ENCODE assay signal across 8 cellular contexts in the genomic region with DNA sequence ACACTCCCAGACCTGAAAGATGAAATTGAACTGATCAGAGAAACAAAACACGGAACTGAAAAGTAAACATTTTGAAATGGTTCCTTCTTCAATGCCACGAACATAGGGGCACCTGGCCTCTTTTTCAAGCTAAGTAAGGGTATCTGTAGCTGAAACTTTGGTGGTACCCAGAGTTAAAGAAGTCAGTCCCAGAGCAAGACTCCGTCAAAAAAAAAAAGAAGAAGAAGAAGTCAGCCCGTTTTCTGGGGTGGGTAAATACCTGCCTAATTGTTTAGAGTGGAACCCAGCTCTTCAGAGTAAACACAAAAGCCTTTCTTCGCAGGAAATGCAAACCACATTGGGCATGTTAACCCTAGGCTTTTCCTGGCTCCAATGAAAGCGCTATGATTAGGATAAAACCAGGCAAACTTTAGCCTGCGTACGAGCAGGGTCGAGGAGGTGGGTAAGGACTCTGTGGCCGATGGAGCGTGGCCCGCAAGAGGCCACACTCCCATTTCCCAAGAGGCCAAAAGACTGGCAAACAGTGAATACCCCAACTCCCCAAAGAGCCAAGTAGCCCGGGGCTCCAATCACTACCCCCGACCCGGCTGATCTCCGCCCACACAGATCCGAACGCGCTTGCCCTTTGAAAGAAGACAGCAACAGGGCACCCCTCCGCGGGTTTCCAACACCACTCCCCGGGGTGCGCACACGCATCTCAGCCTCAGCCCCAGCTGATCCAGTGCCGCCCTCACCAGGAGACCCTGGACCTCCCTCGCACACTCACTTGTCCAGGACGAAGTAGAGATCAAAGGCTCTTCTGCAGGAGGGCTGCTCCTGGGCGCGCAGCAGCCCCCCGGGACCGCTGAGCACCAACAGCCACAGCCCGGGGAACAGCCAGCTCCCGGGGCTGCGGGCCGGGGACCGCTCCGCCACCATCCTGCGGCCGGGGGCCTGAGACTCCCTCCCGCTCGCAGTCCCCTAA. TPM values are rescaled to one million over a fixed set of nuclear protein-coding genes. Genes with fewer than 3 reads are reported as not detected.
DNase-seq lines count a peak whose midpoint lies in the region; ATAC-seq and TF ChIP-seq lines count a peak whose summit lies in the region.

No MANE protein-coding gene starts in this region.

- POLR2A ChIA-PET in PC-3 (lab: Charles Lee; ENCODE audit: unreplicated experiment), result interaction anchor here (0.6 to 0.7 kb wide), 2 partner anchors 112 to 136 kb away, joined by 6 read pairs; no protein-coding TSS in a partner anchor

- ATAC-seq in GM18873 (IDR thresholded peaks at IDR 0.05; ENCODE audit: low FRiP score, unreplicated experiment) (peak; percentile 21), HG03097 (IDR thresholded peaks at IDR 0.05; ENCODE audit: low FRiP score, unreplicated experiment) (peak; percentile 18), PC-3 (peak; percentile 17), gastroesophageal sphincter (peak; percentile 1), GM18520 (IDR thresholded peaks at IDR 0.05; ENCODE audit: unreplicated experiment) (no peak)

- intact Hi-C loops in PC-3 (cut with micrococcal nuclease), result loop anchor here (1.0 to 2.0 kb wide), 2 partner anchors 65 to 110 kb away; no protein-coding TSS in a partner anchor
- intact Hi-C loops in ovary (cut with DNase I), result loop anchor here in 2 of 4 donors (5.0 to 10.0 kb wide), 2 partner anchors 110 to 113 kb away; no protein-coding TSS in a partner anchor

- no peaks in the 10 kb centered on the region for H4K20me1 ChIP-seq in PC-3 (ENCODE audit: low read length)

- H3K36me3 ChIP-seq in ACC112 (ENCODE audit: insufficient read depth, low read length) (peaks cover 8% of the 10 kb centered on the region; the same call in 1 of the 2 replicates), PC-3 (ENCODE audit: low read depth, low read length) (peaks cover 9% of the 10 kb centered on the region), gastroesophageal sphincter (peaks cover 0 to 25% of the 10 kb centered on the region in 2 donors), ovary (no peaks in the 10 kb centered on the region)

- TF ChIP-seq CTCF in PC-3 (conservative IDR thresholded peaks at IDR 0.05; ENCODE audit: low read depth, low read length) (no peak), gastroesophageal sphincter (IDR thresholded peaks at IDR 0.05) (no peak), ovary (IDR thresholded peaks at IDR 0.05) (no peak)

- peak; percentile 17 for DNase-seq in PC-3
- peak; percentile 59 for DNase-seq in activated T-helper 9 cell treated with anti-CD3 and anti-CD28 coated beads, Interleukin-2, amount 50 U/mL, for 16 hours (ENCODE audit: low read depth)
- peak; percentile 62 to 78 (median 66) for DNase-seq in ovary

- H2AFZ ChIP-seq in ACC112 (ENCODE audit: low read length, unreplicated experiment), result peak overlapping the region; percentile 4
- H2AFZ ChIP-seq in PC-3 (ENCODE audit: low read length), result peak overlapping the region; percentile 79

- peak overlapping the region; percentile 97 for H3K9ac ChIP-seq in PC-3 (ENCODE audit: low read length)

- no peak for TF ChIP-seq POLR2A in gastroesophageal sphincter (IDR thresholded peaks at IDR 0.05)
- no peak for TF ChIP-seq POLR2A in ovary (IDR thresholded peaks at IDR 0.05)

- no peak for TF ChIP-seq EP300 in gastroesophageal sphincter (IDR thresholded peaks at IDR 0.05)
- no peak for TF ChIP-seq EP300 in ovary (IDR thresholded peaks at IDR 0.05)

- H3K4me2 ChIP-seq in PC-3 (ENCODE audit: low read length), result peak overlapping the region; percentile 90

- H3K27ac ChIP-seq in ACC112 (ENCODE audit: low read depth, low read length), result peak overlapping the region; percentile 88
- peak overlapping the region; percentile 91 for H3K27ac ChIP-seq in PC-3 (ENCODE audit: low read length)
- H3K27ac ChIP-seq in gastroesophageal sphincter, result peak overlapping the region; percentile 70 to 98 (median 92)
- peak overlapping the region; percentile 84 to 96 for H3K27ac ChIP-seq in ovary

- H3K4me3 ChIP-seq in ACC112 (ENCODE audit: low read depth, low read length) (peak overlapping the region; percentile 81), PC-3 (ENCODE audit: low read length) (peak overlapping the region; percentile 94), gastroesophageal sphincter (peak overlapping the region; percentile 66 to 77), ovary (peak overlapping the region; percentile 93)

- 3% methylated on average over 6 to 9 of the region's 41 CpGs for WGBS in gastroesophageal sphincter (ENCODE audit: low coverage in 1 of 2), 2 donors
- 0 to 1% (median 1%) methylated on average over 34 to 41 of the region's 41 CpGs for WGBS in ovary, 3 donors

- H3K79me2 ChIP-seq in ACC112 (ENCODE audit: control insufficient read depth, insufficient read depth, low read length, unreplicated experiment) (peaks cover 46% of the 10 kb centered on the region), PC-3 (ENCODE audit: low read length) (peaks cover 59% of the 10 kb centered on the region)

- H3K9me2 ChIP-seq in PC-3 (replicated peaks; ENCODE audit: low read length), result no peaks in the 10 kb centered on the region

- CTCF ChIA-PET in PC-3 (lab: Charles Lee), result interaction anchor here (0.6 kb wide), 1 partner anchor 148 kb away, joined by 3 read pairs; no protein-coding TSS in a partner anchor

- H3K27me3 ChIP-seq in ACC112 (ENCODE audit: insufficient read depth, low read length) (no peaks in the 10 kb centered on the region), PC-3 (ENCODE audit: low read length) (no peaks in the 10 kb centered on the region), gastroesophageal sphincter (no peaks in the 10 kb centered on the region), ovary (no peaks in the 10 kb centered on the region)

- no peaks in the 10 kb centered on the region for H3K9me3 ChIP-seq in PC-3 (ENCODE audit: low read length)
- no peaks in the 10 kb centered on the region for H3K9me3 ChIP-seq in gastroesophageal sphincter
- H3K9me3 ChIP-seq in ovary, result no peaks in the 10 kb centered on the region

- H3F3A ChIP-seq in PC-3 (ENCODE audit: low read length, unreplicated experiment), result no peaks in the 10 kb centered on the region

- BruUV-seq in PC-3 (replicated peaks; lab: Mats Ljungman, UMichigan), result TSS peak; percentile 29

- H3K4me1 ChIP-seq in ACC112 (ENCODE audit: control insufficient read depth, insufficient read depth, low read length, unreplicated experiment) (peaks cover 40% of the 10 kb centered on the region), PC-3 (ENCODE audit: insufficient read depth, low read length) (peaks cover 53% of the 10 kb centered on the region), gastroesophageal sphincter (peaks cover 5 to 71% (median 5%) of the 10 kb centered on the region in 3 donors), ovary (ENCODE audit: insufficient read depth) (peaks cover 4% of the 10 kb centered on the region)

RNA-seq across cellular contexts. Expression of gene ANTXR2, which starts 1.1 kb away (rescaled TPM):
- 43.9 and 56.3 TPM in 2 replicates for total RNA-seq in PC-3 (2014; rRNA removed)
- total RNA-seq in gastroesophageal sphincter, result 100 to 1,000 TPM; 440 to 611 (median 501) TPM
- 100 to 1,000 TPM in 3 of 7 donors, 10 to 100 TPM in 4; 78.3 to 230 (median 88.7) TPM for total RNA-seq in ovary
- 100 to 1,000 TPM in 1 of 2 donors, 10 to 100 TPM in 1; 64.4 to 231 TPM for polyA plus RNA-seq in ovary
